Comparison of ENCODE assay signal across 10 cellular contexts in genomic region chr10:79349072-79349491, GRCh38. TPM values are rescaled to one million over a fixed set of nuclear protein-coding genes. Genes with fewer than 3 reads are reported as not detected.
DNase-seq lines count a peak whose midpoint lies in the region; ATAC-seq, FAIRE-seq and TF ChIP-seq lines count a peak whose summit lies in the region.
"Had no signal": no experiment of that assay in that cellular context is flagged by ENCODE, and none has a peak within 500 bp of the region (broad histone marks: within the 10 kb centered on the region; RNA-seq: fewer than 3 reads in every experiment).

No MANE protein-coding gene starts in this region.

- no peak overlapping the region for H3K56ac ChIP-seq in H9 (ENCODE audit: insufficient read length, low read depth, low read length)

- in situ Hi-C loops in K562 (cut with MboI): no loop called here
- in situ Hi-C loops in G401 (cut with HindIII; ENCODE audit: low sequenced_read_pairs): loop anchor here (25.0 kb wide), 1 partner anchor 138 kb away; no protein-coding TSS in a partner anchor

- H3K18ac ChIP-seq in H9 (ENCODE audit: insufficient read length, low read depth, low read length): no peak overlapping the region

- H3K23ac ChIP-seq in H9 (ENCODE audit: insufficient read length, low read depth, low read length): no peak overlapping the region

- no peak overlapping the region for H3T11ph ChIP-seq in H9 (ENCODE audit: low read length)

- no peaks in the 10 kb centered on the region for H4K20me1 ChIP-seq in H9 (ENCODE audit: control insufficient read depth, insufficient read depth, insufficient read length)
- peaks cover 25% of the 10 kb centered on the region for H4K20me1 ChIP-seq in K562 (replicated peaks; ENCODE audit: control insufficient read depth, insufficient read depth, low read length)

- CTCF ChIA-PET in A549 (lab: Yijun Ruan, JAX) (interaction anchor here (0.9 to 2.7 kb wide), 4 partner anchors 10 to 106 kb away, joined by 3 to 14 read pairs (median 4); no protein-coding TSS in a partner anchor), K562 (lab: Yijun Ruan, JAX; ENCODE audit: low intra/inter-chr PET ratio) (no interaction called here)

- H2BK12ac ChIP-seq in H9 (ENCODE audit: insufficient read length, low read depth, low read length): no peak overlapping the region

- TF ChIP-seq POLR2A in A549 (IDR thresholded peaks at IDR 0.05; ENCODE audit: low read length): no peak
- no peak for TF ChIP-seq POLR2A in K562 (conservative IDR thresholded peaks at IDR 0.05)

- no peak overlapping the region for H2BK120ac ChIP-seq in H9 (ENCODE audit: low read depth, low read length, poor library complexity, severe bottlenecking)

- H3K27me3 ChIP-seq in H9 (ENCODE audit: insufficient read depth, low read length) (no peaks in the 10 kb centered on the region), K562 (ENCODE audit: control insufficient read depth in 2 of 2, insufficient read depth in 2 of 2, low read length in 2 of 2) (no peaks in the 10 kb centered on the region), mucosa of stomach (ENCODE audit: control insufficient read depth, insufficient read depth, low read length) (no peaks in the 10 kb centered on the region)

- peaks cover 5% of the 10 kb centered on the region for H3K23me2 ChIP-seq in H9 (ENCODE audit: insufficient read length, low read depth, low read length, poor library complexity, severe bottlenecking)

- intact Hi-C loops in K562 (cut with micrococcal nuclease): no loop called here

- TF ChIP-seq CTCF in A549 (IDR thresholded peaks at IDR 0.05): no peak
- no peak for TF ChIP-seq CTCF in H9 (conservative IDR thresholded peaks at IDR 0.05)
- no peak for TF ChIP-seq CTCF in K562 (IDR thresholded peaks at IDR 0.05 in 2 of 3, conservative IDR thresholded peaks at IDR 0.05 in 1 of 3; ENCODE audit: insufficient read depth in 2 of 3, low read depth in 1 of 3, low read length in 3 of 3)

- no peak overlapping the region for H3K4ac ChIP-seq in H9 (ENCODE audit: low read depth, low read length)

- H4K8ac ChIP-seq in H9 (replicated peaks; ENCODE audit: insufficient read length, low read depth, low read length): no peak overlapping the region

- H3K4me3 ChIP-seq in A549: peak overlapping the region; percentile 84
- H3K4me3 ChIP-seq in K562: peak overlapping the region; percentile 88
- H3K4me3 ChIP-seq in mucosa of stomach (ENCODE audit: low read length): peak overlapping the region; percentile 44

- H3K9me1 ChIP-seq in K562 (ENCODE audit: control insufficient read depth, insufficient read depth, low read length): peaks cover 21% of the 10 kb centered on the region

- no peak for TF ChIP-seq EP300 in A549 (IDR thresholded peaks at IDR 0.05)
- no peak for TF ChIP-seq EP300 in K562 (IDR thresholded peaks at IDR 0.05; ENCODE audit: low read length)

- no peaks in the 10 kb centered on the region for H3K9me3 Mint-ChIP-seq in H9

- no peak overlapping the region for H4K5ac ChIP-seq in H9 (ENCODE audit: insufficient read length, low read depth, low read length)

- H3K36me3 ChIP-seq in K562 (ENCODE audit: control insufficient read depth, insufficient read depth, low read length) (peaks cover 59% of the 10 kb centered on the region), mucosa of stomach (ENCODE audit: control insufficient read depth, insufficient read depth, low read length) (peaks cover 35% of the 10 kb centered on the region)

- H3K4me2 ChIP-seq in A549 (peak overlapping the region; percentile 99), H9 (ENCODE audit: insufficient read depth, insufficient read length, low read length) (no peak overlapping the region), K562 (ENCODE audit: insufficient read depth, low read length) (peak overlapping the region; percentile 88)

- no peak overlapping the region for H3K14ac ChIP-seq in H9 (ENCODE audit: insufficient read depth, low read length)

- DNase-seq in A549 (ENCODE audit: low read depth in 1 of 2, low spot score in 1 of 2) (no peak), H9 (peak; percentile 16), K562 (ENCODE audit: extremely low read depth in 1 of 4, low spot score in 3 of 4) (peak in 1 of 4 experiments; percentile 3), NCI-H2227 treated with DMSO at 0.1 percent for 48 hours (lab: John Stamatoyannopoulos, UW) (no peak), G401 (ENCODE audit: low spot score) (no peak)
- DNase-seq: hippocampal formation, NCI-H2029 had no signal

- H4K91ac ChIP-seq in H9 (ENCODE audit: insufficient read length, low read depth, low read length): no peak overlapping the region

- no TSS peak for BruUV-seq in K562 (replicated peaks; lab: Mats Ljungman, UMichigan)

- H2BK15ac ChIP-seq in H9 (ENCODE audit: low read depth, low read length): no peak overlapping the region

- WGBS in A549 (ENCODE audit: missing lambda C conversion rate): 86% methylated on average over 6 of the region's 6 CpGs
- WGBS in H9 (ENCODE audit: extremely low coverage, insufficient read length, low lambda C conversion rate): no CpG with 5 or more reads among the region's 6 CpGs
- WGBS in K562 (ENCODE audit: insufficient coverage, low coverage, missing lambda C conversion rate): 76% methylated on average over 4 of the region's 6 CpGs

- H2BK5ac ChIP-seq in H9 (ENCODE audit: insufficient read length, low read length): no peak overlapping the region

- H3K9me3 ChIP-seq in A549: no peaks in the 10 kb centered on the region
- no peaks in the 10 kb centered on the region for H3K9me3 ChIP-seq in H9 (ENCODE audit: control insufficient read depth, low read depth, low read length)
- no peaks in the 10 kb centered on the region for H3K9me3 ChIP-seq in K562 (replicated peaks; ENCODE audit: control insufficient read depth, insufficient read depth, low read depth, low read length)
- H3K9me3 ChIP-seq in mucosa of stomach (ENCODE audit: control insufficient read depth, low read length): no peaks in the 10 kb centered on the region

- H2BK20ac ChIP-seq in H9 (ENCODE audit: low read depth, low read length, poor library complexity, severe bottlenecking): no peak overlapping the region

- H2AFZ ChIP-seq in H9 (ENCODE audit: low read length) (no peak overlapping the region), K562 (ENCODE audit: low read depth, low read length) (no peak overlapping the region)

- peaks cover 8 to 23% of the 10 kb centered on the region in 2 experiments for H3K4me1 Mint-ChIP-seq in H9

- H3K79me1 ChIP-seq in H9 (ENCODE audit: insufficient read depth, low read depth, low read length, poor library complexity, severe bottlenecking): peaks cover 5% of the 10 kb centered on the region

- no peaks in the 10 kb centered on the region for H3K79me2 ChIP-seq in H9 (ENCODE audit: insufficient read depth, low read length)
- peaks cover 39% of the 10 kb centered on the region for H3K79me2 ChIP-seq in K562 (ENCODE audit: control insufficient read depth, insufficient read depth, low read length)

- H3K9ac ChIP-seq in H9 (ENCODE audit: extremely low read depth, insufficient read length, low read length): no peak overlapping the region
- H3K9ac ChIP-seq in K562 (ENCODE audit: insufficient read depth in 1 of 2, low read depth in 2 of 2, low read length in 2 of 2): peak overlapping the region; percentile 95 to 99
- peak overlapping the region; percentile 90 for H3K9ac ChIP-seq in mucosa of stomach (ENCODE audit: low read length)

- POLR2A ChIA-PET in A549 (lab: Yijun Ruan, JAX) (no interaction called here), K562 (lab: Yijun Ruan, JAX) (interaction anchor here (0.5 to 2.7 kb wide), 9 partner anchors 9 to 1302 kb away, joined by 3 to 9 read pairs (median 6); partner anchors contain the start of gene ZCCHC24)

- H3K4me1 ChIP-seq in A549 (peaks cover 18% of the 10 kb centered on the region), H9 (ENCODE audit: insufficient read depth, low read length) (0 out of 2 replicates have a peak, but pooled peaks cover 5% of the 10 kb centered on the region), K562 (replicated peaks in 1 of 2; ENCODE audit: control insufficient read depth in 2 of 2, insufficient read depth in 2 of 2, low read length in 2 of 2) (peaks cover 25 to 50% of the 10 kb centered on the region in 2 experiments), mucosa of stomach (ENCODE audit: control insufficient read depth, insufficient read depth, low read length) (peaks cover 58% of the 10 kb centered on the region)

- peak overlapping the region; percentile 76 to 87; a peak in 3 of 5 replicates for H3K4me3 Mint-ChIP-seq in H9

- no peak for ATAC-seq in A549
- ATAC-seq in K562: no peak
- ATAC-seq in HG03432 (IDR thresholded peaks at IDR 0.05; ENCODE audit: unreplicated experiment): no peak
- ATAC-seq in HG03196 (IDR thresholded peaks at IDR 0.05; ENCODE audit: unreplicated experiment): no peak

- H3K36me3 Mint-ChIP-seq in H9 (ENCODE audit: insufficient read depth in 1 of 3, low read depth in 3 of 3): peaks cover 28 to 54% (median 50%) of the 10 kb centered on the region in 3 experiments; a peak in 6 of 7 replicates

- no peak overlapping the region for H2AK5ac ChIP-seq in H9 (ENCODE audit: insufficient read length, low read length)

- peak overlapping the region in 1 of 2 experiments; percentile 97; a peak in 2 of 6 replicates for H3K27ac ChIP-seq in A549
- no peak overlapping the region for H3K27ac ChIP-seq in H9 (ENCODE audit: insufficient read length, low read depth, low read length)
- H3K27ac ChIP-seq in K562 (ENCODE audit: extremely low read depth, low read depth, low read length): peak overlapping the region; percentile 96; the same call in 2 of the 3 replicates

- TF ChIP-seq RAD21 in A549 (conservative IDR thresholded peaks at IDR 0.05 in 1 of 2, IDR thresholded peaks at IDR 0.05 in 1 of 2) (no peak), K562 (CRISPR knock-in tag; conservative IDR thresholded peaks at IDR 0.05 in 1 of 2, IDR thresholded peaks at IDR 0.05 in 1 of 2) (no peak)

- no peak overlapping the region for H3K27ac Mint-ChIP-seq in H9

- no peaks in the 10 kb centered on the region; the same call in 1 of the 2 replicates for H3K27me3 Mint-ChIP-seq in H9 (ENCODE audit: low read depth)

- FAIRE-seq in A549 (lab: Jason Lieb, UNC) (no peak), K562 (lab: Jason Lieb, UNC) (no peak)

RNA-seq across cellular contexts. Expression of gene PPIF, which starts 1.8 kb away (rescaled TPM):
- polyA plus RNA-seq in A549 (2011; rRNA removed): 44.8 and 51.9 TPM in 2 replicates
- 163 and 170 TPM in 2 replicates for polyA plus RNA-seq in A549 (2012; cell fraction: cytosol; rRNA removed)
- polyA plus RNA-seq in A549 (2012; cell fraction: nucleus; rRNA removed): 212 and 232 TPM in 2 replicates
- polyA plus RNA-seq in A549 (2017; fragmentation: RNase III; extraction: RNeasy Plus Mini Kit Qiagen cat#74134 plus additional on column Dnase treatment): 73.1 to 95.5 TPM (median 75.0 TPM) in 3 replicates
- 42.8 and 64.9 TPM in 2 replicates for polyA minus RNA-seq in A549 (2011; rRNA and poly(A)+ RNA removed)
- 79.7 and 80.4 TPM in 2 replicates for total RNA-seq in H9 (2021)
- 96.3 and 215 TPM in 2 replicates for total RNA-seq in K562 (2011; cell fraction: chromatin; rRNA removed; ENCODE audit: low replicate concordance)
- total RNA-seq in K562 (2011; cell fraction: nucleolus; rRNA removed): 144 and 155 TPM in 2 replicates
- total RNA-seq in K562 (2011; cell fraction: nucleoplasm; rRNA removed): 118 and 119 TPM in 2 replicates
- total RNA-seq in K562 (2014; rRNA removed): 53.4 and 69.8 TPM in 2 replicates
- total RNA-seq in K562 (2014; rRNA removed; fragmentation: Illumina TruSeq; extraction: Trizol): 97.7 and 108 TPM in 2 replicates
- 117 and 119 TPM in 2 replicates for total RNA-seq in K562 (2015; rRNA removed; fragmentation: Illumina TruSeq; extraction: Trizol)
- total RNA-seq in K562 (2021): 235 and 239 TPM in 2 replicates
- 148 and 175 TPM in 2 replicates for polyA plus RNA-seq in K562 (2011; rRNA removed)
- 202 and 255 TPM in 2 replicates for polyA plus RNA-seq in K562 (2011; cell fraction: cytosol; rRNA removed)
- polyA plus RNA-seq in K562 (2011; cell fraction: nucleus; rRNA removed): 198 and 337 TPM in 2 replicates
- polyA plus RNA-seq in K562 (2012): 180 and 222 TPM in 2 replicates
- polyA plus RNA-seq in K562 (2014; fragmentation: Illumina TruSeq; extraction: Trizol): 250 and 287 TPM in 2 replicates
- polyA plus RNA-seq in K562 (2014; fragmentation: Nextera tagmentation; extraction: Ambion mirVana): 10 to 100 TPM; 40.9 to 51.1 TPM
- polyA plus RNA-seq in K562 (2014; rRNA removed): 154 and 168 TPM in 2 replicates
- polyA minus RNA-seq in K562 (2011; rRNA and poly(A)+ RNA removed): 91.8 and 131 TPM in 2 replicates
- polyA minus RNA-seq in K562 (2011; cell fraction: cytosol; rRNA and poly(A)+ RNA removed): 98.9 and 104 TPM in 2 replicates
- 116 and 136 TPM in 2 replicates for polyA minus RNA-seq in K562 (2011; cell fraction: nucleus; rRNA and poly(A)+ RNA removed)
- total RNA-seq in G401 (2014; rRNA removed; shearing (Covaris generic)): 58.4 and 66.1 TPM in 2 replicates
